23 cellular contexts compared by ENCODE assay signal in the genomic region with DNA sequence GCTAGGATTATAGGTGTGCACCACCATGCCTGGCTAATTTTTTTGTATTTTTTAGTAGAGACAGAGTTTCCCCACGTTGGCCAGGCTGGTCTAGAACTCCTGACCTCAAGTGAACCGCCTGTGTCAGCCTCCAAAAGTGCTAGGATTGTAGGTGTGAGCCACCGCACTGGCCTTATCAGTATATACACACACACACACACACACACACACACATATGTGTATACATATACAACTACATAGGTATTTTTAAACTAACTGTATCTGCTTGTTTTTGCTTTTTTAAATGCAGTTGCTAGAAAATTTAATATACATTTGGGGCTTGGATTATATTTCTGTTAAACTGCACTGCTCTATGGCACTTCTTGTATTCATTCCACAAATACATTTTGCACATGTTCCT. TPM values are rescaled to one million over a fixed set of nuclear protein-coding genes. Genes with fewer than 3 reads are reported as not detected.
DNase-seq lines count a peak whose midpoint lies in the region; ATAC-seq lines count a peak whose summit lies in the region.
"Had no signal": no experiment of that assay in that cellular context is flagged by ENCODE, and none has a peak within 500 bp of the region (broad histone marks: within the 10 kb centered on the region; RNA-seq: fewer than 3 reads in every experiment).

No MANE protein-coding gene starts in this region.

- no peak overlapping the region for H3K27ac ChIP-seq in CD8-positive, alpha-beta memory T cell (ENCODE audit: low read depth, low read length)
- no peak overlapping the region for H3K27ac ChIP-seq in naive thymus-derived CD4-positive, alpha-beta T cell (ENCODE audit: low read depth, low read length)
- H3K27ac ChIP-seq: foreskin keratinocyte, right lobe of liver had no signal

- intact Hi-C loops in activated CD4-positive, alpha-beta T cell treated with anti-CD3 and anti-CD28 coated beads, Interleukin-2, amount 10 ng/mL, durations not matched to agents 24 days and 14 days (cut with micrococcal nuclease) = no loop called here
- intact Hi-C loops in activated T-helper 1 cell treated with anti-CD3 and anti-CD28 coated beads, Interleukin-12 subunit alpha, Interleukin-12 subunit beta, Interleukin-2, Interleukin-4 antibody, amounts not matched to agents 30 ng/mL and 10 ng/mL and 1 ng/mL, durations not matched to agents 14 hours and 24 hours and 36 hours (cut with micrococcal nuclease) = no loop called here
- intact Hi-C loops in naive thymus-derived CD4-positive, alpha-beta T cell (cut with micrococcal nuclease) = no loop called here

- no peaks in the 10 kb centered on the region for H3K9me3 ChIP-seq in CD8-positive, alpha-beta memory T cell (ENCODE audit: low read length)
- H3K9me3 ChIP-seq in naive thymus-derived CD4-positive, alpha-beta T cell (ENCODE audit: control insufficient read depth in 2 of 3, low read length in 3 of 3) = no peaks in the 10 kb centered on the region
- H3K9me3 ChIP-seq: left lung, MG63, right lobe of liver, upper lobe of left lung had no signal

- POLR2A ChIA-PET in CD8-positive, alpha-beta memory T cell (lab: Charles Lee) = no interaction called here
- POLR2A ChIA-PET in naive thymus-derived CD4-positive, alpha-beta T cell (lab: Charles Lee) = interaction anchor here (0.7 to 1.4 kb wide), 3 partner anchors 77 to 84 kb away, joined by 3 to 4 read pairs (median 3); no protein-coding TSS in a partner anchor

- peaks cover 61% of the 10 kb centered on the region for H3K4me1 Mint-ChIP-seq in activated CD4-positive, alpha-beta T cell treated with anti-CD3 and anti-CD28 coated beads, Interleukin-2, amount 10 ng/mL, durations not matched to agents 24 days and 14 days
- H3K4me1 Mint-ChIP-seq in CD8-positive, alpha-beta memory T cell = peaks cover 74 to 89% (median 86%) of the 10 kb centered on the region in 3 donors
- H3K4me1 Mint-ChIP-seq in activated T-helper 1 cell treated with anti-CD3 and anti-CD28 coated beads, Interleukin-12 subunit alpha, Interleukin-12 subunit beta, Interleukin-2, Interleukin-4 antibody, amounts not matched to agents 30 ng/mL and 10 ng/mL and 1 ng/mL, durations not matched to agents 14 hours and 24 hours and 36 hours (ENCODE audit: low read depth) = peaks cover 80% of the 10 kb centered on the region
- peaks cover 59 to 88% (median 76%) of the 10 kb centered on the region in 7 donors for H3K4me1 Mint-ChIP-seq in naive thymus-derived CD4-positive, alpha-beta T cell

- H3K4me1 ChIP-seq in CD8-positive, alpha-beta memory T cell (ENCODE audit: insufficient read depth, low read length) = peaks cover 76% of the 10 kb centered on the region
- H3K4me1 ChIP-seq in naive thymus-derived CD4-positive, alpha-beta T cell (ENCODE audit: control insufficient read depth in 2 of 2, insufficient read depth in 2 of 2, low read length in 2 of 2) = peaks cover 64 to 72% of the 10 kb centered on the region in 2 donors

- H3K36me3 ChIP-seq in CD8-positive, alpha-beta memory T cell (ENCODE audit: insufficient read depth, low read length) = peaks cover 3% of the 10 kb centered on the region
- no peaks in the 10 kb centered on the region for H3K36me3 ChIP-seq in naive thymus-derived CD4-positive, alpha-beta T cell (ENCODE audit: control insufficient read depth in 2 of 3, insufficient read depth in 3 of 3, low read length in 3 of 3)
- H3K36me3 ChIP-seq: right lobe of liver had no signal

- no peak for DNase-seq in activated CD4-positive, alpha-beta T cell treated with anti-CD3 and anti-CD28 coated beads, Interleukin-2, amount 10 ng/mL, durations not matched to agents 24 days and 14 days
- DNase-seq in activated CD4-positive, alpha-beta T cell treated with anti-CD3 and anti-CD28 coated beads, Interleukin-2, amount 50 U/mL, for 4 hours = no peak
- DNase-seq in CD8-positive, alpha-beta memory T cell = no peak
- no peak for DNase-seq in activated T-helper 1 cell treated with anti-CD3 and anti-CD28 coated beads, Interleukin-12 subunit alpha, Interleukin-12 subunit beta, Interleukin-2, Interleukin-4 antibody, amounts not matched to agents 30 ng/mL and 10 ng/mL and 1 ng/mL, durations not matched to agents 14 hours and 24 hours and 36 hours (ENCODE audit: low spot score)
- no peak for DNase-seq in naive thymus-derived CD4-positive, alpha-beta T cell
- DNase-seq in stimulated activated CD4-positive, alpha-beta T cell treated with anti-CD3 and anti-CD28 coated beads, Interleukin-1b, Interleukin-23, amount 100 ng/mL, for 48 hours = no peak
- no peak for DNase-seq in mesenteric fat pad (ENCODE audit: low spot score)
- DNase-seq: activated effector memory CD4-positive, alpha-beta T cell treated with anti-CD3 and anti-CD28 coated beads, Interleukin-2, amount 50 U/mL, for 16 hours; EL; foreskin keratinocyte; GOT3; left lung; MG63; NCI-H1417 treated with DMSO at 0.1 percent for 48 hours; nephron progenitor cell; posterior cingulate gyrus; right lobe of liver; upper lobe of left lung had no signal

- H3K4me3 Mint-ChIP-seq in activated CD4-positive, alpha-beta T cell treated with anti-CD3 and anti-CD28 coated beads, Interleukin-2, amount 10 ng/mL, durations not matched to agents 24 days and 14 days = peak overlapping the region; percentile 47
- peak overlapping the region in 5 of 7 donors; percentile 49 to 100 (median 57) for H3K4me3 Mint-ChIP-seq in CD8-positive, alpha-beta memory T cell
- peak overlapping the region; percentile 50 for H3K4me3 Mint-ChIP-seq in activated T-helper 1 cell treated with anti-CD3 and anti-CD28 coated beads, Interleukin-12 subunit alpha, Interleukin-12 subunit beta, Interleukin-2, Interleukin-4 antibody, amounts not matched to agents 30 ng/mL and 10 ng/mL and 1 ng/mL, durations not matched to agents 14 hours and 24 hours and 36 hours
- peak overlapping the region in 9 of 10 donors; percentile 46 to 99 (median 63) for H3K4me3 Mint-ChIP-seq in naive thymus-derived CD4-positive, alpha-beta T cell
- H3K4me3 Mint-ChIP-seq: B cell, mesothelial cell of epicardium, nephron progenitor cell, WTC11 had no signal

- CTCF ChIA-PET in CD8-positive, alpha-beta memory T cell (lab: Charles Lee) = interaction anchor here (1.1 kb wide), 1 partner anchor 356 kb away, joined by 3 read pairs; no protein-coding TSS in a partner anchor
- CTCF ChIA-PET in naive thymus-derived CD4-positive, alpha-beta T cell (lab: Charles Lee) = no interaction called here

- H3K4me3 ChIP-seq in CD8-positive, alpha-beta memory T cell (ENCODE audit: low read length) = no peak overlapping the region
- H3K4me3 ChIP-seq in naive thymus-derived CD4-positive, alpha-beta T cell (ENCODE audit: low read length) = no peak overlapping the region
- H3K4me3 ChIP-seq: left lung, MG63, right lobe of liver, upper lobe of left lung had no signal

- no peaks in the 10 kb centered on the region for H3K9me3 Mint-ChIP-seq in activated CD4-positive, alpha-beta T cell treated with anti-CD3 and anti-CD28 coated beads, Interleukin-2, amount 10 ng/mL, durations not matched to agents 24 days and 14 days
- no peaks in the 10 kb centered on the region for H3K9me3 Mint-ChIP-seq in CD8-positive, alpha-beta memory T cell
- no peaks in the 10 kb centered on the region for H3K9me3 Mint-ChIP-seq in activated T-helper 1 cell treated with anti-CD3 and anti-CD28 coated beads, Interleukin-12 subunit alpha, Interleukin-12 subunit beta, Interleukin-2, Interleukin-4 antibody, amounts not matched to agents 30 ng/mL and 10 ng/mL and 1 ng/mL, durations not matched to agents 14 hours and 24 hours and 36 hours
- H3K9me3 Mint-ChIP-seq in naive thymus-derived CD4-positive, alpha-beta T cell = no peaks in the 10 kb centered on the region
- H3K9me3 Mint-ChIP-seq: mesothelial cell of epicardium had no signal

- H3K27me3 Mint-ChIP-seq in activated CD4-positive, alpha-beta T cell treated with anti-CD3 and anti-CD28 coated beads, Interleukin-2, amount 10 ng/mL, durations not matched to agents 24 days and 14 days = no peaks in the 10 kb centered on the region
- no peaks in the 10 kb centered on the region for H3K27me3 Mint-ChIP-seq in CD8-positive, alpha-beta memory T cell
- H3K27me3 Mint-ChIP-seq in activated T-helper 1 cell treated with anti-CD3 and anti-CD28 coated beads, Interleukin-12 subunit alpha, Interleukin-12 subunit beta, Interleukin-2, Interleukin-4 antibody, amounts not matched to agents 30 ng/mL and 10 ng/mL and 1 ng/mL, durations not matched to agents 14 hours and 24 hours and 36 hours (ENCODE audit: insufficient read depth) = no peaks in the 10 kb centered on the region
- no peaks in the 10 kb centered on the region for H3K27me3 Mint-ChIP-seq in naive thymus-derived CD4-positive, alpha-beta T cell
- H3K27me3 Mint-ChIP-seq: B cell had no signal

- no peak for ATAC-seq in naive thymus-derived CD4-positive, alpha-beta T cell
- no peak for ATAC-seq in HG03139 (IDR thresholded peaks at IDR 0.05; ENCODE audit: unreplicated experiment)
- ATAC-seq: foreskin keratinocyte, left lung, Panc1, right lobe of liver, WTC11 had no signal

- H3K27me3 ChIP-seq in CD8-positive, alpha-beta memory T cell (ENCODE audit: insufficient read depth, low read length, poor library complexity, severe bottlenecking) = no peaks in the 10 kb centered on the region
- H3K27me3 ChIP-seq in naive thymus-derived CD4-positive, alpha-beta T cell (ENCODE audit: control insufficient read depth in 2 of 2, insufficient read depth in 2 of 2, low read length in 2 of 2) = no peaks in the 10 kb centered on the region
- H3K27me3 ChIP-seq: foreskin keratinocyte, left lung, MG63, right lobe of liver, upper lobe of left lung had no signal

- H3K36me3 Mint-ChIP-seq in activated CD4-positive, alpha-beta T cell treated with anti-CD3 and anti-CD28 coated beads, Interleukin-2, amount 10 ng/mL, durations not matched to agents 24 days and 14 days (ENCODE audit: low read depth) = peaks cover 43% of the 10 kb centered on the region
- H3K36me3 Mint-ChIP-seq in CD8-positive, alpha-beta memory T cell = peaks cover 4 to 47% (median 8%) of the 10 kb centered on the region in 3 donors
- H3K36me3 Mint-ChIP-seq in activated T-helper 1 cell treated with anti-CD3 and anti-CD28 coated beads, Interleukin-12 subunit alpha, Interleukin-12 subunit beta, Interleukin-2, Interleukin-4 antibody, amounts not matched to agents 30 ng/mL and 10 ng/mL and 1 ng/mL, durations not matched to agents 14 hours and 24 hours and 36 hours (ENCODE audit: low read depth) = peaks cover 29% of the 10 kb centered on the region
- H3K36me3 Mint-ChIP-seq in naive thymus-derived CD4-positive, alpha-beta T cell = peaks cover 3 to 43% (median 14%) of the 10 kb centered on the region in 5 donors

- H3K27ac Mint-ChIP-seq in activated CD4-positive, alpha-beta T cell treated with anti-CD3 and anti-CD28 coated beads, Interleukin-2, amount 10 ng/mL, durations not matched to agents 24 days and 14 days = peak overlapping the region; percentile 25
- H3K27ac Mint-ChIP-seq in CD8-positive, alpha-beta memory T cell = peak overlapping the region in 7 of 8 donors; percentile 39 to 84 (median 78)
- peak overlapping the region; percentile 3 for H3K27ac Mint-ChIP-seq in activated T-helper 1 cell treated with anti-CD3 and anti-CD28 coated beads, Interleukin-12 subunit alpha, Interleukin-12 subunit beta, Interleukin-2, Interleukin-4 antibody, amounts not matched to agents 30 ng/mL and 10 ng/mL and 1 ng/mL, durations not matched to agents 14 hours and 24 hours and 36 hours
- peak overlapping the region in 8 of 9 donors; percentile 57 to 99 (median 88) for H3K27ac Mint-ChIP-seq in naive thymus-derived CD4-positive, alpha-beta T cell
- H3K27ac Mint-ChIP-seq: mesothelial cell of epicardium, nephron progenitor cell, WTC11 had no signal

RNA-seq across cellular contexts. Expression of a gene that starts 3.1 kb away (rescaled TPM):
- total RNA-seq in activated CD4-positive, alpha-beta T cell treated with anti-CD3 and anti-CD28 coated beads, Interleukin-2, amount 10 ng/mL, durations not matched to agents 24 days and 14 days = 125 and 127 TPM in 2 replicates
- 100 to 1,000 TPM; 132 TPM for total RNA-seq in CD8-positive, alpha-beta memory T cell
- 95.8 TPM for polyA plus RNA-seq in CD8-positive, alpha-beta memory T cell
- 117 and 130 TPM in 2 replicates for total RNA-seq in activated T-helper 1 cell treated with anti-CD3 and anti-CD28 coated beads, Interleukin-12 subunit alpha, Interleukin-12 subunit beta, Interleukin-2, Interleukin-4 antibody, amounts not matched to agents 30 ng/mL and 10 ng/mL and 1 ng/mL, durations not matched to agents 14 hours and 24 hours and 36 hours
- total RNA-seq in naive thymus-derived CD4-positive, alpha-beta T cell = 100 to 1,000 TPM; 104 to 301 (median 182) TPM
- 100 to 1,000 TPM in 1 of 2 donors, 10 to 100 TPM in 1; 73.6 to 101 TPM for polyA plus RNA-seq in naive thymus-derived CD4-positive, alpha-beta T cell
- 57.6 TPM for total RNA-seq in mesenteric fat pad

RNA-seq across cellular contexts. Expression of a gene that starts 17.3 kb away (rescaled TPM):
- total RNA-seq in activated CD4-positive, alpha-beta T cell treated with anti-CD3 and anti-CD28 coated beads, Interleukin-2, amount 10 ng/mL, durations not matched to agents 24 days and 14 days = 0.21 and 0.30 TPM in 2 replicates
- under 1 TPM in 1 of 2 experiments, not detected in 1; 0.13 TPM for total RNA-seq in CD8-positive, alpha-beta memory T cell
- not detected for polyA plus RNA-seq in CD8-positive, alpha-beta memory T cell
- total RNA-seq in activated T-helper 1 cell treated with anti-CD3 and anti-CD28 coated beads, Interleukin-12 subunit alpha, Interleukin-12 subunit beta, Interleukin-2, Interleukin-4 antibody, amounts not matched to agents 30 ng/mL and 10 ng/mL and 1 ng/mL, durations not matched to agents 14 hours and 24 hours and 36 hours = 0.37 and 0.41 TPM in 2 replicates
- total RNA-seq in naive thymus-derived CD4-positive, alpha-beta T cell = under 1 TPM in 2 of 5 experiments, not detected in 3; 0.29 to 0.51 TPM
- polyA plus RNA-seq in naive thymus-derived CD4-positive, alpha-beta T cell = not detected
- total RNA-seq in mesenteric fat pad = 0.87 TPM

Comparison
In these comparisons a context has a peak if more than half of its experiments do, and no peak if none do; other contexts are left out.
1. H3K27ac Mint-ChIP-seq: peak in every context shown above with its lines; median percentile 88 in naive thymus-derived CD4-positive, alpha-beta T cell; 78 in CD8-positive, alpha-beta memory T cell; 25 in activated CD4-positive, alpha-beta T cell treated with anti-CD3 and anti-CD28 coated beads, Interleukin-2, amount 10 ng/mL, durations not matched to agents 24 days and 14 days; 3 in activated T-helper 1 cell treated with anti-CD3 and anti-CD28 coated beads, Interleukin-12 subunit alpha, Interleukin-12 subunit beta, Interleukin-2, Interleukin-4 antibody, amounts not matched to agents 30 ng/mL and 10 ng/mL and 1 ng/mL, durations not matched to agents 14 hours and 24 hours and 36 hours.